ENCODE assay signal across 16 cellular contexts in the genomic region with DNA sequence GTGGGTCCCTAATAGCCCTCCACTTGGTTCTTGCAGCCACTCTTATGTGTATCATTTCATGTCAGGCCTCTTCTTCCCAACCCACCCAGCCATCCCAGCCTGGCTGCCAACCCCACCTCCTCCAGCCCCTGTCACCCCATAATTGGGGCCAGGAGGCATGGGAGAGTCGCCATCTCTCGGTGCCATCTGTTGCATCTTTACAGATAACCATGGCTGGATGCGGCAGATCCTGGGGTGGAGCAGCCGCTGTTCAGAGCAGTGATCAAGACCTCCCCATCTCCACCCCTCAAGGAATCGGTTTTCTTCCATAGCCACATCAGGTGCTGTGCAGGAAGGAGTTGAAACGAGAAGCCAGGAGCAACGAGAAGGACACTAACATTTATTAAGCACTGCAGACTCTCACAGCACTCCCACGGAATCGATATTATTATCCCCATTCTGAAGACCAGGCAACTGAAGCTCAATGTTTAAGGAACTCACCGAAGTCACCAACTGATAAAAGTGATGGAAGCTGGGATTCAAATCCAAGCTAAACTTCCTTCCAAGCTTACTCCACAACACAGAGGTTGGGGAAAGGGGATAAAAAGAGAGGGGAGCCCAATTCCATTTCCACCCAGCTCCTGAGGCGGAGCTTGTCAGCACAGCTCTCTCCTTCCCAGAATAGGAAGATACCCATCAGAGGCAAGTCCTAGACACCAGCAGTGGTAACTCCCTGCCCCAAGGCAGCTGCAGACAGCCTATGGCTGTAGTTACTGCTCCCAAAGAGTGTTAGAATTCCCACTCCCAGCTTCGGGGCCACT. TPM values are rescaled to one million over a fixed set of nuclear protein-coding genes. Genes with fewer than 3 reads are reported as not detected.
A peak's percentile ranks its signal among the peaks of the same experiment; 100 is the strongest.
DNase-seq lines count a peak whose midpoint lies in the region; ATAC-seq, FAIRE-seq and TF ChIP-seq lines count a peak whose summit lies in the region.
"Had no signal": no experiment of that assay in that cellular context is flagged by ENCODE, and none has a peak within 500 bp of the region (broad histone marks: within the 10 kb centered on the region; RNA-seq: fewer than 3 reads in every experiment).

No MANE protein-coding gene starts in this region.

- H3K27me3 ChIP-seq in pancreas, result no peaks in the 10 kb centered on the region
- H3K27me3 ChIP-seq: ascending aorta, heart left ventricle, SJSA1 had no signal

- H3K9me3 Mint-ChIP-seq in activated naive CD8-positive, alpha-beta T cell treated with anti-CD3 and anti-CD28 coated beads for 36 hours, result no peaks in the 10 kb centered on the region
- H3K9me3 Mint-ChIP-seq: endodermal cell had no signal

- no peak for FAIRE-seq in pancreas (lab: Jason Lieb, UNC)

- H3K36me3 ChIP-seq in pancreas, result peaks cover 0 to 2% (median 0%) of the 10 kb centered on the region in 3 donors
- H3K36me3 ChIP-seq: ascending aorta, heart left ventricle had no signal

- H3K4me1 Mint-ChIP-seq in activated naive CD8-positive, alpha-beta T cell treated with anti-CD3 and anti-CD28 coated beads for 36 hours, result peaks cover 30% of the 10 kb centered on the region

- H3K4me3 Mint-ChIP-seq in activated naive CD8-positive, alpha-beta T cell treated with anti-CD3 and anti-CD28 coated beads for 36 hours, result peak overlapping the region; percentile 100

- peak overlapping the region; percentile 77 for H3K27ac Mint-ChIP-seq in activated naive CD8-positive, alpha-beta T cell treated with anti-CD3 and anti-CD28 coated beads for 36 hours
- H3K27ac Mint-ChIP-seq: endodermal cell had no signal

- peaks cover 3 to 9% (median 6%) of the 10 kb centered on the region in 3 donors for H3K4me1 ChIP-seq in pancreas

- ATAC-seq in pancreas, result no peak
- ATAC-seq in HG02884 (IDR thresholded peaks at IDR 0.05; ENCODE audit: unreplicated experiment), result no peak
- no peak for ATAC-seq in GM21786 (IDR thresholded peaks at IDR 0.05; ENCODE audit: unreplicated experiment)
- ATAC-seq: heart left ventricle had no signal

- no peaks in the 10 kb centered on the region for H3K9me3 ChIP-seq in pancreas
- H3K9me3 ChIP-seq: ascending aorta, heart left ventricle had no signal

- H3K27me3 Mint-ChIP-seq in activated naive CD8-positive, alpha-beta T cell treated with anti-CD3 and anti-CD28 coated beads for 36 hours, result no peaks in the 10 kb centered on the region

- peaks cover 12% of the 10 kb centered on the region for H3K36me3 Mint-ChIP-seq in activated naive CD8-positive, alpha-beta T cell treated with anti-CD3 and anti-CD28 coated beads for 36 hours

- DNase-seq in GM12864 (ENCODE audit: low read depth) (no peak), NAMALWA (ENCODE audit: low spot score) (peak; percentile 20), pancreas (peak in 1 of 6 donors; percentile 20)
- no peak for DNase-seq in activated naive CD8-positive, alpha-beta T cell treated with anti-CD3 and anti-CD28 coated beads for 36 hours
- DNase-seq in central memory CD4-positive, alpha-beta T cell, result no peak
- DNase-seq: activated CD4-positive, alpha-beta T cell treated with anti-CD3 and anti-CD28 coated beads, Interleukin-2, amount 50 U/mL, for 48 hours; DMS79; endodermal cell; heart left ventricle; NCI-H1417; NCI-H524 treated with DMSO at 0.1 percent for 48 hours had no signal

- no peak for TF ChIP-seq CTCF in GM12864 (IDR thresholded peaks at IDR 0.05; ENCODE audit: low read depth, low read length, missing control alignments)
- no peak for TF ChIP-seq CTCF in pancreas (IDR thresholded peaks at IDR 0.05)

- intact Hi-C loops in pancreas (cut with DNase I), result loop anchor here in 1 of 3 donors (10.0 kb wide), 1 partner anchor 48 kb away; the partner anchor contains the start of gene RTN4RL2

- peak overlapping the region in 3 of 4 donors; percentile 71 to 89 (median 76) for H3K27ac ChIP-seq in pancreas
- H3K27ac ChIP-seq: SJSA1 had no signal

- H3K4me3 ChIP-seq in GM12864 (ENCODE audit: low read depth, low read length) (peak overlapping the region; percentile 5; the same call in 1 of the 2 replicates), pancreas (peak overlapping the region; percentile 76 to 96 (median 88))
- H3K4me3 ChIP-seq: SJSA1 had no signal

- WGBS in pancreas, 2 donors, result 38 to 44% methylated on average over 12 of the region's 12 CpGs

RNA-seq across cellular contexts. Expression of gene SLC43A1, which starts 2.7 kb away (rescaled TPM):
- 10 to 100 TPM; 36.8 to 37.1 TPM for total RNA-seq in activated naive CD8-positive, alpha-beta T cell treated with anti-CD3 and anti-CD28 coated beads for 36 hours
- total RNA-seq in pancreas, result 100 to 1,000 TPM in 4 of 6 donors, 10 to 100 TPM in 2; 78.3 to 280 (median 137) TPM
- 100 to 1,000 TPM; 100 to 110 TPM for polyA plus RNA-seq in pancreas

RNA-seq across cellular contexts. Expression of gene TIMM10, which starts 17.7 kb away (rescaled TPM):
- 100 to 1,000 TPM; 134 to 137 TPM for total RNA-seq in activated naive CD8-positive, alpha-beta T cell treated with anti-CD3 and anti-CD28 coated beads for 36 hours
- total RNA-seq in pancreas, result 10 to 100 TPM; 12.2 to 32.6 (median 21.7) TPM
- polyA plus RNA-seq in pancreas, result 10 to 100 TPM; 15.7 to 25.8 TPM
- total RNA-seq: ascending aorta had no signal

RNA-seq across cellular contexts. Expression of gene SMTNL1, which starts 24.5 kb away (rescaled TPM):
- total RNA-seq in activated naive CD8-positive, alpha-beta T cell treated with anti-CD3 and anti-CD28 coated beads for 36 hours, result not detected
- not detected for total RNA-seq in pancreas
- polyA plus RNA-seq in pancreas, result not detected
- total RNA-seq: ascending aorta, heart left ventricle, lower leg skin, SJSA1 had no signal
- polyA plus RNA-seq: heart left ventricle had no signal

RNA-seq across cellular contexts. Expression of gene RTN4RL2, which starts 52.5 kb away (rescaled TPM):
- under 1 TPM; 0.43 to 0.44 TPM for total RNA-seq in activated naive CD8-positive, alpha-beta T cell treated with anti-CD3 and anti-CD28 coated beads for 36 hours
- 1 to 10 TPM in 3 of 6 donors, under 1 TPM in 3; 0.55 to 2.7 (median 1.1) TPM for total RNA-seq in pancreas
- 1 to 10 TPM; 1.4 to 2.6 TPM for polyA plus RNA-seq in pancreas
- total RNA-seq: SJSA1 had no signal

RNA-seq across cellular contexts. Expression of gene UBE2L6, which starts 54.6 kb away (rescaled TPM):
- total RNA-seq in activated naive CD8-positive, alpha-beta T cell treated with anti-CD3 and anti-CD28 coated beads for 36 hours, result 100 to 1,000 TPM; 200 to 208 TPM
- 10 to 100 TPM in 5 of 6 donors, 1 to 10 TPM in 1; 9.6 to 46.4 (median 11.5) TPM for total RNA-seq in pancreas
- 10 to 100 TPM; 12.9 to 18.9 TPM for polyA plus RNA-seq in pancreas

Comparison
In these comparisons a context has a peak if more than half of its experiments do, and no peak if none do; other contexts are left out.
1. RNA of gene TIMM10, which starts 17.7 kb away (total RNA-seq): 134 to 137 TPM in activated naive CD8-positive, alpha-beta T cell treated with anti-CD3 and anti-CD28 coated beads for 36 hours; 12.2 to 32.6 TPM in pancreas; every median in the first group is over 4 times any median in the second.